ENCODE assay signal across 29 cellular contexts in the genomic region with DNA sequence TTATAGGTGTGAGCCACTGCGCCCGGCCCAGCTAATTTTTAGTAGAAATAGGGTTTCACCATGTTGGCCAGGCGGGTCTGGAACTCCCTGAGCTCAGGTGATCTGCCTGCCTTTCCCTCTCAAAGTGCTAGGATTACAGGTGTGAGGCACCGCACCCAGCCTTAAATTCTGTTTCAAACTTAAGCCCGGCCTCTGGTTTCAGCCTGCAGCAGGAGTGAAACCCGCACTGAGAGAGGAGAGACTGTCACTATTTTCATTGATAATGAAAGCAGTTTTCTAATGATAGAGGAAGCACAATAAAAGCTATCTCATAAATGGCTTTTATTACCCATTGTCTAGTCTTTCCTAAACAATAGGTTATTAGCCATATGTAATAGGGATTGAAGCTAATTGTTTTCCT.
"Had no signal": no experiment of that assay in that cellular context is flagged by ENCODE, and none has a peak within 500 bp of the region (broad histone marks: within the 10 kb centered on the region; RNA-seq: fewer than 3 reads in every experiment).

No MANE protein-coding gene starts in this region.

- H3K27me3 Mint-ChIP-seq: dendritic cell treated with granulocyte-macrophage colony-stimulating factor and Interleukin-4, amounts not matched to agents 40 ng/mL and 50 ng/mL, for 4 days; effector memory CD8-positive, alpha-beta T cell had no signal

- H3K36me3 ChIP-seq: colonic mucosa, esophagus muscularis mucosa, esophagus squamous epithelium, gastrocnemius medialis, gastroesophageal sphincter, heart left ventricle, heart right ventricle had no signal

- H3K79me2 ChIP-seq: hepatocyte had no signal

- H3K4me1 ChIP-seq: colonic mucosa, esophagus muscularis mucosa, foreskin keratinocyte, gastrocnemius medialis, gastroesophageal sphincter, heart left ventricle, heart right ventricle had no signal

- ATAC-seq: effector memory CD8-positive, alpha-beta T cell; esophagus mucosa; foreskin keratinocyte; gastrocnemius medialis; gastroesophageal sphincter; heart left ventricle; heart right ventricle had no signal

- H3K4me3 Mint-ChIP-seq: dendritic cell treated with granulocyte-macrophage colony-stimulating factor and Interleukin-4, amounts not matched to agents 40 ng/mL and 50 ng/mL, for 4 days; effector memory CD8-positive, alpha-beta T cell; endodermal cell had no signal

- H3K4me3 ChIP-seq: colonic mucosa, coronary artery, dorsolateral prefrontal cortex, esophagus muscularis mucosa, esophagus squamous epithelium, gastrocnemius medialis, gastroesophageal sphincter, heart left ventricle, heart right ventricle, hepatocyte had no signal

- H2AFZ ChIP-seq: hepatocyte had no signal

- H3K9me3 ChIP-seq: colonic mucosa, esophagus muscularis mucosa, esophagus squamous epithelium, gastrocnemius medialis, gastroesophageal sphincter had no signal

- DNase-seq: colonic mucosa; cortex of kidney; dermis blood vessel endothelial cell; dorsolateral prefrontal cortex; effector CD4-positive, alpha-beta T cell; effector CD8-positive, alpha-beta T cell; effector memory CD4-positive, alpha-beta T cell; effector memory CD8-positive, alpha-beta T cell; endodermal cell; erythroblast; esophagus squamous epithelium; foreskin fibroblast; foreskin keratinocyte; foreskin melanocyte; gastrocnemius medialis; glutamatergic neuron; head of caudate nucleus; heart left ventricle; heart right ventricle had no signal

- H3K27ac Mint-ChIP-seq: dendritic cell treated with granulocyte-macrophage colony-stimulating factor and Interleukin-4, amounts not matched to agents 40 ng/mL and 50 ng/mL, for 4 days; effector memory CD8-positive, alpha-beta T cell; endodermal cell had no signal

- FAIRE-seq: colon, endometrium, endothelial cell of umbilical vein had no signal

- H3K27me3 ChIP-seq: colonic mucosa, dorsolateral prefrontal cortex, esophagus muscularis mucosa, esophagus squamous epithelium, foreskin keratinocyte, gastrocnemius medialis, gastroesophageal sphincter, heart left ventricle, heart right ventricle, hepatocyte had no signal

- H3K4me2 ChIP-seq: hepatocyte had no signal

- H3K27ac ChIP-seq: colonic mucosa, coronary artery, dorsolateral prefrontal cortex, epithelial cell of prostate, esophagus muscularis mucosa, esophagus squamous epithelium, foreskin keratinocyte, gastrocnemius medialis, gastroesophageal sphincter, heart left ventricle, heart right ventricle, hepatocyte had no signal
